In the genomic region with DNA sequence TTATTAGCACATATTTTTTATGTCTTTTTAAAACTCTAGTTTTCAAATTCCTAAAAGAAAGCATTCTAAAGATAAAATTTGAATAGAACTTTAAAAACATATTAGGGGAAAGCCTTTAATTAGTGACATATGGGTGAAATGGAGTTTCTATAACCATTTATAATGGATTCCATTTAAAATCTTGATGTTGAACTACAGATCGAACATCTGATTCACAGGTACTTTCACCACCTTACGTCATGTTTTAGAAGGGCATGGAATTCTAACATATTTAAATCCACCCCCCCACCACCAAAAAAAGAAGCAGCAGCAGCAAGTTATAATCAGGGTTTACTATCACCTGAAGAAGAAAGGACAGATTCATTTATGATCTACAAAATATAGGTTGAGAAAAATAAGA, we compare ENCODE assay signal across 1 cellular context.
TF ChIP-seq lines count a peak whose summit lies in the region.

No MANE protein-coding gene starts in this region.

TF ChIP-seq in K562, 482 proteins besides CTCF, POLR2A, EP300 and RAD21 (continued from another document):
- TF ChIP-seq, protein P1, sequence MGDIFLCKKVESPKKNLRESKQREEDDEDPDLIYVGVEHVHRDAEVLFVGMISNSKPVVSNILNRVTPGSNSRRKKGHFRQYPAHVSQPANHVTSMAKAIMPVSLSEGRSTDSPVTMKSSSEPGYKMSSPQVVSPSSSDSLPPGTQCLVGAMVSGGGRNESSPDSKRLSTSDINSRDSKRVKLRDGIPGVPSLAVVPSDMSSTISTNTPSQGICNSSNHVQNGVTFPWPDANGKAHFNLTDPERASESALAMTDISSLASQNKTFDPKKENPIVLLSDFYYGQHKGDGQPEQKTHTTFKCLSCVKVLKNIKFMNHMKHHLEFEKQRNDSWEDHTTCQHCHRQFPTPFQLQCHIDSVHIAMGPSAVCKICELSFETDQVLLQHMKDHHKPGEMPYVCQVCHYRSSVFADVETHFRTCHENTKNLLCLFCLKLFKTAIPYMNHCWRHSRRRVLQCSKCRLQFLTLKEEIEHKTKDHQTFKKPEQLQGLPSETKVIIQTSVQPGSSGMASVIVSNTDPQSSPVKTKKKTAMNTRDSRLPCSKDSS (IDR thresholded peaks at IDR 0.05; ENCODE audit: low read depth, partially characterized antibody) = no peak
- TF ChIP-seq HNRNPK (IDR thresholded peaks at IDR 0.05; ENCODE audit: low read depth, low read length, poor library complexity, severe bottlenecking) = peak; percentile 75
